In genomic region chr20:55322745-55323144, GRCh38 we compare ENCODE assay signal across 19 cellular contexts.
"Had no signal": no experiment of that assay in that cellular context is flagged by ENCODE, and none has a peak within 500 bp of the region (broad histone marks: within the 10 kb centered on the region; RNA-seq: fewer than 3 reads in every experiment).

No MANE protein-coding gene starts in this region.

- H3K79me2 ChIP-seq: parathyroid adenoma had no signal

- H3K4me2 ChIP-seq: neural progenitor cell, smooth muscle cell had no signal

- H3K36me3 ChIP-seq: neural progenitor cell, neutrophil, ovary, pancreas, prostate gland, right atrium auricular region, right lobe of liver, sigmoid colon, spleen had no signal

- H3K27ac ChIP-seq: neural progenitor cell, neutrophil, ovary, pancreas, parathyroid adenoma, prostate gland, psoas muscle, right atrium auricular region, right lobe of liver, sigmoid colon, skin epidermis, spleen had no signal

- H3K4me3 ChIP-seq: neural progenitor cell, ovary, pancreas, prostate gland, psoas muscle, right atrium auricular region, right lobe of liver, sigmoid colon, skin epidermis, smooth muscle cell, spleen had no signal

- H3K27me3 ChIP-seq: neural progenitor cell, neutrophil, ovary, pancreas, right atrium auricular region, right lobe of liver, sigmoid colon, spleen had no signal

- ATAC-seq: naive thymus-derived CD4-positive, alpha-beta T cell; naive thymus-derived CD8-positive, alpha-beta T cell; natural killer cell; natural killer cell treated with Interleukin-12 subunit alpha and Interleukin-12 subunit beta and Interleukin-15 and Interleukin-18, amount 100 ng/mL, for 72 hours; pancreas; psoas muscle; right cardiac atrium; right lobe of liver; sciatic nerve had no signal

- H3K9me3 ChIP-seq: neutrophil, ovary, pancreas, prostate gland, psoas muscle, right atrium auricular region, right lobe of liver, sigmoid colon had no signal

- H3K9ac ChIP-seq: neural progenitor cell, parathyroid adenoma had no signal

- H2AFZ ChIP-seq: neural progenitor cell, parathyroid adenoma had no signal
